Comparison of ENCODE assay signal across 1 cellular context in the genomic region with DNA sequence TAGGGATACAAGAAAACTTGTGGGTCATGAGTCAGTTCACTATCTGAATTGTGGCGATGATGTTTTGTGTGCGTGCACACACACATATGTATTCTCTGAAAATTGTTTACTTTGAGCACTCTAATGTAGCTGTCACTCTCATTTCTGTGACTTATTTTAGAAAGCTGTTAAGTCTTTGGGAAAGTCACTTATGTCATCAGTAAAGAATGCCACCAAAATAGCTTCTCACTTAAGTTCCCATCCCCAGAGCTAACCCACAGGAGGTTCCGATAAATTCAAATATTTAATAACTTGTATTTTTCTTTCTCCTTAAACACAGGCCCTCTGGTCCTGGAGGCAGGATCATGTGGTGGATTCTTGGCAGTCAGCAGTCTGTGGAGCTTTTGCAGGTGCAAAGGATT.
TF ChIP-seq lines count a peak whose summit lies in the region.

No MANE protein-coding gene starts in this region.

TF ChIP-seq in SK-N-SH, 30 proteins besides CTCF, POLR2A, EP300 and RAD21 (continued from another document):
- TF ChIP-seq, protein P1, sequence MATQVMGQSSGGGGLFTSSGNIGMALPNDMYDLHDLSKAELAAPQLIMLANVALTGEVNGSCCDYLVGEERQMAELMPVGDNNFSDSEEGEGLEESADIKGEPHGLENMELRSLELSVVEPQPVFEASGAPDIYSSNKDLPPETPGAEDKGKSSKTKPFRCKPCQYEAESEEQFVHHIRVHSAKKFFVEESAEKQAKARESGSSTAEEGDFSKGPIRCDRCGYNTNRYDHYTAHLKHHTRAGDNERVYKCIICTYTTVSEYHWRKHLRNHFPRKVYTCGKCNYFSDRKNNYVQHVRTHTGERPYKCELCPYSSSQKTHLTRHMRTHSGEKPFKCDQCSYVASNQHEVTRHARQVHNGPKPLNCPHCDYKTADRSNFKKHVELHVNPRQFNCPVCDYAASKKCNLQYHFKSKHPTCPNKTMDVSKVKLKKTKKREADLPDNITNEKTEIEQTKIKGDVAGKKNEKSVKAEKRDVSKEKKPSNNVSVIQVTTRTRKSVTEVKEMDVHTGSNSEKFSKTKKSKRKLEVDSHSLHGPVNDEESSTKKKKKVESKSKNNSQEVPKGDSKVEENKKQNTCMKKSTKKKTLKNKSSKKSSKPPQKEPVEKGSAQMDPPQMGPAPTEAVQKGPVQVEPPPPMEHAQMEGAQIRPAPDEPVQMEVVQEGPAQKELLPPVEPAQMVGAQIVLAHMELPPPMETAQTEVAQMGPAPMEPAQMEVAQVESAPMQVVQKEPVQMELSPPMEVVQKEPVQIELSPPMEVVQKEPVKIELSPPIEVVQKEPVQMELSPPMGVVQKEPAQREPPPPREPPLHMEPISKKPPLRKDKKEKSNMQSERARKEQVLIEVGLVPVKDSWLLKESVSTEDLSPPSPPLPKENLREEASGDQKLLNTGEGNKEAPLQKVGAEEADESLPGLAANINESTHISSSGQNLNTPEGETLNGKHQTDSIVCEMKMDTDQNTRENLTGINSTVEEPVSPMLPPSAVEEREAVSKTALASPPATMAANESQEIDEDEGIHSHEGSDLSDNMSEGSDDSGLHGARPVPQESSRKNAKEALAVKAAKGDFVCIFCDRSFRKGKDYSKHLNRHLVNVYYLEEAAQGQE (IDR thresholded peaks at IDR 0.05; ENCODE audit: low read depth, low read length) = no peak
- TF ChIP-seq NFIC (IDR thresholded peaks at IDR 0.05; ENCODE audit: borderline replicate concordance) (no peak), NRF1 (IDR thresholded peaks at IDR 0.05; ENCODE audit: low read depth, low read length) (no peak), FOSL2 (IDR thresholded peaks at IDR 0.05; ENCODE audit: borderline replicate concordance, low read depth) (no peak), FOXM1 (IDR thresholded peaks at IDR 0.05; ENCODE audit: low read depth) (no peak), MXI1 (IDR thresholded peaks at IDR 0.05; ENCODE audit: low read depth, low read length) (no peak), GATA2 (CRISPR knock-in tag; IDR thresholded peaks at IDR 0.05) (no peak), SMC3 (IDR thresholded peaks at IDR 0.05; ENCODE audit: low read depth, low read length) (no peak), CHD2 (IDR thresholded peaks at IDR 0.05; ENCODE audit: low read length, partially characterized antibody) (no peak), RCOR1 (IDR thresholded peaks at IDR 0.05; ENCODE audit: low read length) (no peak), GABPA (IDR thresholded peaks at IDR 0.05; ENCODE audit: low read depth) (no peak), POLR2AphosphoS5 (IDR thresholded peaks at IDR 0.05; ENCODE audit: low read depth, low read length) (no peak), RFX5 (IDR thresholded peaks at IDR 0.05; ENCODE audit: low read length) (no peak), EZH2phosphoT487 (IDR thresholded peaks at IDR 0.05; ENCODE audit: borderline replicate concordance, low read depth) (no peak), RXRA (IDR thresholded peaks at IDR 0.05; ENCODE audit: borderline replicate concordance, low read depth) (no peak), JUND (IDR thresholded peaks at IDR 0.05) (no peak), MEF2A (IDR thresholded peaks at IDR 0.05; ENCODE audit: borderline replicate concordance, low read depth) (no peak)
- TF ChIP-seq, protein P2, sequence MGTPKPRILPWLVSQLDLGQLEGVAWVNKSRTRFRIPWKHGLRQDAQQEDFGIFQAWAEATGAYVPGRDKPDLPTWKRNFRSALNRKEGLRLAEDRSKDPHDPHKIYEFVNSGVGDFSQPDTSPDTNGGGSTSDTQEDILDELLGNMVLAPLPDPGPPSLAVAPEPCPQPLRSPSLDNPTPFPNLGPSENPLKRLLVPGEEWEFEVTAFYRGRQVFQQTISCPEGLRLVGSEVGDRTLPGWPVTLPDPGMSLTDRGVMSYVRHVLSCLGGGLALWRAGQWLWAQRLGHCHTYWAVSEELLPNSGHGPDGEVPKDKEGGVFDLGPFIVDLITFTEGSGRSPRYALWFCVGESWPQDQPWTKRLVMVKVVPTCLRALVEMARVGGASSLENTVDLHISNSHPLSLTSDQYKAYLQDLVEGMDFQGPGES (IDR thresholded peaks at IDR 0.05; ENCODE audit: low read depth, low read length) = no peak
- TF ChIP-seq, protein P3, sequence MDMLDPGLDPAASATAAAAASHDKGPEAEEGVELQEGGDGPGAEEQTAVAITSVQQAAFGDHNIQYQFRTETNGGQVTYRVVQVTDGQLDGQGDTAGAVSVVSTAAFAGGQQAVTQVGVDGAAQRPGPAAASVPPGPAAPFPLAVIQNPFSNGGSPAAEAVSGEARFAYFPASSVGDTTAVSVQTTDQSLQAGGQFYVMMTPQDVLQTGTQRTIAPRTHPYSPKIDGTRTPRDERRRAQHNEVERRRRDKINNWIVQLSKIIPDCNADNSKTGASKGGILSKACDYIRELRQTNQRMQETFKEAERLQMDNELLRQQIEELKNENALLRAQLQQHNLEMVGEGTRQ (IDR thresholded peaks at IDR 0.05; ENCODE audit: borderline replicate concordance, low read depth, low read length) = no peak
